1 cellular context compared by ENCODE assay signal in genomic region chr1:16409536-16410152, GRCh38.
TF ChIP-seq lines count a peak whose summit lies in the region.

No MANE protein-coding gene starts in this region.

TF ChIP-seq in HepG2, 621 proteins besides CTCF, POLR2A, EP300 and RAD21 (continues in another document):
- peak; percentile 23; the same call in 1 of the 2 replicates for TF ChIP-seq KMT2B (CRISPR knock-in tag; IDR thresholded peaks at IDR 0.05)
- TF ChIP-seq JUN (CRISPR knock-in tag; IDR thresholded peaks at IDR 0.05), result no peak
- no peak for TF ChIP-seq IKZF4 (CRISPR knock-in tag; IDR thresholded peaks at IDR 0.05; ENCODE audit: borderline replicate concordance, low read depth, not compliant biosample characterization)
- 0 out of 2 replicates have a peak, but pooled peaks have one; percentile 30 for TF ChIP-seq PHF20 (CRISPR knock-in tag; IDR thresholded peaks at IDR 0.05)
- peak; percentile 24; the same call in 1 of the 2 replicates for TF ChIP-seq ETV5 (CRISPR knock-in tag; IDR thresholded peaks at IDR 0.05; ENCODE audit: borderline replicate concordance)
- TF ChIP-seq POLR2G (IDR thresholded peaks at IDR 0.05; ENCODE audit: low read depth, low read length), result peak; percentile 30; the same call in 1 of the 2 replicates
- peak; percentile 62; the same call in 1 of the 2 replicates for TF ChIP-seq ZNF891 (CRISPR knock-in tag; IDR thresholded peaks at IDR 0.05)
- TF ChIP-seq TOPORS (CRISPR knock-in tag; IDR thresholded peaks at IDR 0.05), result no peak
- TF ChIP-seq KAT8 (CRISPR knock-in tag; IDR thresholded peaks at IDR 0.05), result peak; percentile 35; the same call in 1 of the 2 replicates
- peak; percentile 26 for TF ChIP-seq HNRNPLL (IDR thresholded peaks at IDR 0.05; ENCODE audit: low read depth, low read length, poor library complexity, severe bottlenecking)
- no peak for TF ChIP-seq ZNF230 (CRISPR knock-in tag; IDR thresholded peaks at IDR 0.05)
- TF ChIP-seq DBP (CRISPR knock-in tag; IDR thresholded peaks at IDR 0.05; ENCODE audit: not compliant biosample characterization), result no peak
- peak; percentile 39; the same call in 1 of the 2 replicates for TF ChIP-seq ZFX (CRISPR knock-in tag; IDR thresholded peaks at IDR 0.05; ENCODE audit: low read depth)
- no peak for TF ChIP-seq MIER2 (CRISPR knock-in tag; IDR thresholded peaks at IDR 0.05)
- no peak for TF ChIP-seq ASH2L (IDR thresholded peaks at IDR 0.05; ENCODE audit: insufficient read length, low read depth, low read length)
- TF ChIP-seq CREM (IDR thresholded peaks at IDR 0.05), result no peak
- TF ChIP-seq CREM (CRISPR knock-in tag; IDR thresholded peaks at IDR 0.05), result no peak
- no peak for TF ChIP-seq ELF3 (CRISPR knock-in tag; IDR thresholded peaks at IDR 0.05)
- TF ChIP-seq PLSCR1 (CRISPR knock-in tag; IDR thresholded peaks at IDR 0.05; ENCODE audit: borderline replicate concordance), result no peak
- no peak for TF ChIP-seq GPBP1L1 (CRISPR knock-in tag; IDR thresholded peaks at IDR 0.05)
- TF ChIP-seq ZNF772 (CRISPR knock-in tag; IDR thresholded peaks at IDR 0.05), result no peak
- no peak for TF ChIP-seq ZNF607 (CRISPR knock-in tag; IDR thresholded peaks at IDR 0.05; ENCODE audit: borderline replicate concordance)
- TF ChIP-seq KDM6A (CRISPR knock-in tag; IDR thresholded peaks at IDR 0.05; ENCODE audit: low read depth), result no peak
- TF ChIP-seq JUNB (CRISPR knock-in tag; IDR thresholded peaks at IDR 0.05; ENCODE audit: borderline replicate concordance), result no peak
- peak; percentile 80 for TF ChIP-seq ZNF687 (CRISPR knock-in tag; IDR thresholded peaks at IDR 0.05)
- TF ChIP-seq ZNF790 (CRISPR knock-in tag; IDR thresholded peaks at IDR 0.05; ENCODE audit: borderline replicate concordance), result 0 out of 2 replicates have a peak, but pooled peaks have one; percentile 40
- TF ChIP-seq ARID4A (CRISPR knock-in tag; IDR thresholded peaks at IDR 0.05; ENCODE audit: borderline replicate concordance), result no peak
- no peak for TF ChIP-seq NFYB (CRISPR knock-in tag; IDR thresholded peaks at IDR 0.05)
- no peak for TF ChIP-seq ZSCAN20 (CRISPR knock-in tag; IDR thresholded peaks at IDR 0.05; ENCODE audit: borderline replicate concordance)
- 0 out of 2 replicates have a peak, but pooled peaks have one; percentile 14 for TF ChIP-seq ZNF768 (CRISPR knock-in tag; IDR thresholded peaks at IDR 0.05)
- no peak for TF ChIP-seq ZNF329 (CRISPR knock-in tag; IDR thresholded peaks at IDR 0.05; ENCODE audit: low read depth)
- TF ChIP-seq TIGD3 (CRISPR knock-in tag; IDR thresholded peaks at IDR 0.05; ENCODE audit: borderline replicate concordance), result no peak
- peak; percentile 13; the same call in 1 of the 2 replicates for TF ChIP-seq ZFY (CRISPR knock-in tag; IDR thresholded peaks at IDR 0.05)
- TF ChIP-seq MAX (IDR thresholded peaks at IDR 0.05), result 0 out of 2 replicates have a peak, but pooled peaks have one; percentile 30
- TF ChIP-seq YY1 (IDR thresholded peaks at IDR 0.05; ENCODE audit: insufficient read depth, insufficient replicate concordance, low read depth, low read length), result peak; percentile 32
- TF ChIP-seq RBFOX2 (IDR thresholded peaks at IDR 0.05; ENCODE audit: low read depth, low read length), result peak; percentile 34; the same call in 1 of the 2 replicates
- TF ChIP-seq PHF8 (CRISPR knock-in tag; IDR thresholded peaks at IDR 0.05), result peak; percentile 55; the same call in 1 of the 2 replicates
- TF ChIP-seq ELF1 (CRISPR knock-in tag; IDR thresholded peaks at IDR 0.05), result 0 out of 2 replicates have a peak, but pooled peaks have one; percentile 22
- TF ChIP-seq AGO2 (optimal IDR thresholded peaks at IDR 0.05; ENCODE audit: low read depth, low read length), result peak; percentile 20
- TF ChIP-seq USF2 (IDR thresholded peaks at IDR 0.05; ENCODE audit: low read depth, low read length), result no peak
- TF ChIP-seq USF2 (CRISPR knock-in tag; IDR thresholded peaks at IDR 0.05; ENCODE audit: borderline replicate concordance), result no peak
- no peak for TF ChIP-seq EHMT2 (IDR thresholded peaks at IDR 0.05; ENCODE audit: borderline replicate concordance, low read depth, low read length)
- TF ChIP-seq ZNF839 (CRISPR knock-in tag; IDR thresholded peaks at IDR 0.05; ENCODE audit: borderline replicate concordance), result no peak
- no peak for TF ChIP-seq CERS6 (CRISPR knock-in tag; IDR thresholded peaks at IDR 0.05)
- no peak for TF ChIP-seq TRAFD1 (CRISPR knock-in tag; IDR thresholded peaks at IDR 0.05; ENCODE audit: borderline replicate concordance)
- TF ChIP-seq GABPB1 (CRISPR knock-in tag; IDR thresholded peaks at IDR 0.05), result peak; percentile 81; the same call in 1 of the 2 replicates
- no peak for TF ChIP-seq ZNF33A (CRISPR knock-in tag; IDR thresholded peaks at IDR 0.05; ENCODE audit: borderline replicate concordance)
- TF ChIP-seq LCORL (IDR thresholded peaks at IDR 0.05), result no peak
- TF ChIP-seq LCORL (CRISPR knock-in tag; IDR thresholded peaks at IDR 0.05), result no peak
- TF ChIP-seq AHR (CRISPR knock-in tag; IDR thresholded peaks at IDR 0.05), result no peak
